Comparison of ENCODE assay signal across 7 cellular contexts in genomic region chrX:153875391-153876111, GRCh38. TPM values are rescaled to one million over a fixed set of nuclear protein-coding genes. Genes with fewer than 3 reads are reported as not detected.
DNase-seq lines count a peak whose midpoint lies in the region; ATAC-seq lines count a peak whose summit lies in the region.
"Had no signal": no experiment of that assay in that cellular context is flagged by ENCODE, and none has a peak within 500 bp of the region (broad histone marks: within the 10 kb centered on the region; RNA-seq: fewer than 3 reads in every experiment).

No MANE protein-coding gene starts in this region.

- ATAC-seq in activated CD8-positive, alpha-beta memory T cell treated with anti-CD3 and anti-CD28 coated beads, Interleukin-2, amount 10 ng/mL, durations not matched to agents 7 days and 5 days = peak; percentile 76

- H3K4me3 ChIP-seq in Jurkat, Clone E6-1 (ENCODE audit: low read length) = no peak overlapping the region

- H3K9me3 Mint-ChIP-seq in activated CD8-positive, alpha-beta memory T cell treated with anti-CD3 and anti-CD28 coated beads, Interleukin-2, amount 10 ng/mL, durations not matched to agents 7 days and 5 days (ENCODE audit: low read depth) = no peaks in the 10 kb centered on the region

- no peak overlapping the region for H3K27ac Mint-ChIP-seq in activated CD8-positive, alpha-beta memory T cell treated with anti-CD3 and anti-CD28 coated beads, Interleukin-2, amount 10 ng/mL, durations not matched to agents 7 days and 5 days

- no peak overlapping the region for H3K4me3 Mint-ChIP-seq in activated CD8-positive, alpha-beta memory T cell treated with anti-CD3 and anti-CD28 coated beads, Interleukin-2, amount 10 ng/mL, durations not matched to agents 7 days and 5 days

- H3K27me3 Mint-ChIP-seq in activated CD8-positive, alpha-beta memory T cell treated with anti-CD3 and anti-CD28 coated beads, Interleukin-2, amount 10 ng/mL, durations not matched to agents 7 days and 5 days = peaks cover 24% of the 10 kb centered on the region

- CTCF ChIA-PET in activated CD8-positive, alpha-beta memory T cell treated with anti-CD3 and anti-CD28 coated beads, Interleukin-2, amount 10 ng/mL, durations not matched to agents 7 days and 5 days (lab: Charles Lee) = no interaction called here

- H3K4me1 Mint-ChIP-seq in activated CD8-positive, alpha-beta memory T cell treated with anti-CD3 and anti-CD28 coated beads, Interleukin-2, amount 10 ng/mL, durations not matched to agents 7 days and 5 days = peaks cover 17% of the 10 kb centered on the region

- no peaks in the 10 kb centered on the region for H3K36me3 Mint-ChIP-seq in activated CD8-positive, alpha-beta memory T cell treated with anti-CD3 and anti-CD28 coated beads, Interleukin-2, amount 10 ng/mL, durations not matched to agents 7 days and 5 days

- peak; percentile 14 for DNase-seq in Jurkat, Clone E6-1 (ENCODE audit: low read depth, low spot score)
- peak; percentile 68 for DNase-seq in activated CD8-positive, alpha-beta memory T cell treated with anti-CD3 and anti-CD28 coated beads, Interleukin-2, amount 10 ng/mL, durations not matched to agents 7 days and 5 days
- DNase-seq in hepatic stellate cell (ENCODE audit: low spot score) (peak; percentile 66), kidney glomerular epithelial cell (lab: John Stamatoyannopoulos, UW) (no peak), SKM-1 (lab: John Stamatoyannopoulos, UW; ENCODE audit: unreplicated experiment) (no peak)
- DNase-seq in stimulated activated CD8-positive, alpha-beta memory T cell treated with anti-CD3 and anti-CD28 coated beads, Interleukin-4, amount 100 ng/mL, for 1 hour (ENCODE audit: low read depth in 2 of 2, low spot score in 1 of 2) = peak; percentile 41 to 45

RNA-seq across cellular contexts. Expression of gene L1CAM, which starts 10.4 kb away (rescaled TPM):
- polyA plus RNA-seq in Jurkat, Clone E6-1 (2012; ENCODE audit: insufficient read depth, insufficient read length) = 2.3 TPM
- total RNA-seq in activated CD8-positive, alpha-beta memory T cell treated with anti-CD3 and anti-CD28 coated beads, Interleukin-2, amount 10 ng/mL, durations not matched to agents 7 days and 5 days = 1 to 10 TPM; 3.6 to 4.9 TPM

RNA-seq across cellular contexts. Expression of gene AVPR2, which starts 28.9 kb away (rescaled TPM):
- polyA plus RNA-seq in Jurkat, Clone E6-1 (2012; ENCODE audit: insufficient read depth, insufficient read length) = 1.3 TPM
- not detected for total RNA-seq in activated CD8-positive, alpha-beta memory T cell treated with anti-CD3 and anti-CD28 coated beads, Interleukin-2, amount 10 ng/mL, durations not matched to agents 7 days and 5 days
- total RNA-seq: activated CD8-positive, alpha-beta memory T cell treated with anti-CD3 and anti-CD28 coated beads for 36 hours had no signal

RNA-seq across cellular contexts. Expression of gene PDZD4, which starts 45.2 kb away (rescaled TPM):
- polyA plus RNA-seq in Jurkat, Clone E6-1 (2012; ENCODE audit: insufficient read depth, insufficient read length) = 19.5 TPM
- total RNA-seq in activated CD8-positive, alpha-beta memory T cell treated with anti-CD3 and anti-CD28 coated beads, Interleukin-2, amount 10 ng/mL, durations not matched to agents 7 days and 5 days = under 1 TPM; 0.07 to 0.12 TPM

RNA-seq across cellular contexts. Expression of gene ARHGAP4, which starts 50.5 kb away (rescaled TPM):
- polyA plus RNA-seq in Jurkat, Clone E6-1 (2012; ENCODE audit: insufficient read depth, insufficient read length) = 111 TPM
- 100 to 1,000 TPM; 188 to 300 TPM for total RNA-seq in activated CD8-positive, alpha-beta memory T cell treated with anti-CD3 and anti-CD28 coated beads, Interleukin-2, amount 10 ng/mL, durations not matched to agents 7 days and 5 days

RNA-seq across cellular contexts. Expression of gene NAA10, which starts 59.3 kb away (rescaled TPM):
- polyA plus RNA-seq in Jurkat, Clone E6-1 (2012; ENCODE audit: insufficient read depth, insufficient read length) = 188 TPM
- 100 to 1,000 TPM in 1 of 2 experiments, 10 to 100 TPM in 1; 92.8 to 115 TPM for total RNA-seq in activated CD8-positive, alpha-beta memory T cell treated with anti-CD3 and anti-CD28 coated beads, Interleukin-2, amount 10 ng/mL, durations not matched to agents 7 days and 5 days

Comparison
In these comparisons a context has a peak if more than half of its experiments do, and no peak if none do; other contexts are left out.
1. DNase-seq: peak in Jurkat, Clone E6-1 (single experiment), activated CD8-positive, alpha-beta memory T cell treated with anti-CD3 and anti-CD28 coated beads, Interleukin-2, amount 10 ng/mL, durations not matched to agents 7 days and 5 days (single experiment), hepatic stellate cell (single experiment) and stimulated activated CD8-positive, alpha-beta memory T cell treated with anti-CD3 and anti-CD28 coated beads, Interleukin-4, amount 100 ng/mL, for 1 hour (2 of 2); none in kidney glomerular epithelial cell (single experiment) and SKM-1 (single experiment).